Comparison of ENCODE assay signal across 2 cellular contexts in genomic region chr1:109669949-109670302, GRCh38. TPM values are rescaled to one million over a fixed set of nuclear protein-coding genes. Genes with fewer than 3 reads are reported as not detected.
"Had no signal": no experiment of that assay in that cellular context is flagged by ENCODE, and none has a peak within 500 bp of the region (broad histone marks: within the 10 kb centered on the region; RNA-seq: fewer than 3 reads in every experiment).

No MANE protein-coding gene starts in this region.

RNA-seq across cellular contexts. Expression of gene GSTM1, which starts 17.7 kb away (rescaled TPM):
- total RNA-seq: fibroblast of lung, mesenteric fat pad had no signal
